In the genomic region with DNA sequence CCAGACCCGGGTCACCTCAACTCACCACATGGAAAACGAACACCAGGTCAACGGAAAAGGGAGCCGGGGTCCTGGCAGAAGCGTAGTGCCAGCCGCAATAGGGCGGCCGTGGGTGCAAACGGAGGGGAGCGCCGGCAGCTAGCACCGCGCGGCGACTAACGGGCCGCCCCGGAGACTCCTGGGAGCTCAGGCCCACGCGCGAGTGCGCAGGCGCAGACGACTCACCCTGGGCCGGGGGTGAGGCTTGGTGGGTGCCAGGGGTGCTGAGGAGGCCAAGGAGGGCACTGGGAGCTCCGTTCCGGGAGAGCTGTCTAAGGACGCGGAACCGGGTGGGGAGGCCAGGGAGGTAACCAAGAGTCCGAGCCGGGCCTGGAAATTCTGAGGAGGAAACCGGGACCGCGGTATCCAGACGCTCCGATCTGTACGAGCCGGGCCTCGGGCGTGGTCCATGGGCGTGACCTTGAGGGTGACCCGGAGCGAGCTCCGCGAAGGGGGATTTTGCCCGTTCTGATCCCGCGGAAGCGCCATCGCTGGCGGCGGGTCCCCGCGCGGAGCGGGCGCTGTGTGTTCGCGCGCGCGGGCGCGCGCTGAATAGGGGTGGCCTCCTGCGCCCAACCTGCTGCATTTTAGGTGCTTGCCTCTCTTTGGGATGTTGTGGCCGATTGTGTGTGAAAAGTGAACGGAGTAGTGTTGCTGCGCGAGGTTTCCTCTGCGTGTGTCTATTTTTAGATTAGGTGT, we compare ENCODE assay signal across 8 cellular contexts. TPM values are rescaled to one million over a fixed set of nuclear protein-coding genes. Genes with fewer than 3 reads are reported as not detected.
DNase-seq lines count a peak whose midpoint lies in the region; ATAC-seq and TF ChIP-seq lines count a peak whose summit lies in the region.

ZNF382 (plus strand) TSS at position 213 of the 738 bp plus-strand sequence. CDS start 4,602 bp downstream, outside the sequence.

- POLR2A ChIA-PET in WTC11 (lab: Charles Lee), result interaction anchor here (0.7 to 1.3 kb wide), 2 partner anchors 32 to 541 kb away, joined by 3 to 5 read pairs; partner anchors contain the start of gene ZNF529

- TF ChIP-seq CTCF in WTC11 (IDR thresholded peaks at IDR 0.05), result no peak
- TF ChIP-seq CTCF in cardiac fibroblast (IDR thresholded peaks at IDR 0.05; ENCODE audit: low read depth, low read length), result no peak

- no peaks in the 10 kb centered on the region for H3K9me3 Mint-ChIP-seq in WTC11

- DNase-seq in CMK (ENCODE audit: low read depth) (peak; percentile 78), Kasumi-1 (lab: John Stamatoyannopoulos, UW) (peak; percentile 62 to 70), WTC11 (ENCODE audit: low spot score) (peak; percentile 63), cardiac fibroblast (ENCODE audit: low read depth in 2 of 2) (peak; percentile 69 to 71), islet precursor cell (peak; percentile 85), NCI-H748 (lab: John Stamatoyannopoulos, UW; ENCODE audit: unreplicated experiment) (no peak)
- peak; percentile 76 to 77 for DNase-seq in stimulated activated CD4-positive, alpha-beta T cell treated with anti-CD3 and anti-CD28 coated beads, Interleukin-12 subunit alpha, Interleukin-12 subunit beta, amount 100 ng/mL, for 24 hours (ENCODE audit: low read depth in 2 of 2)

- CTCF ChIA-PET in WTC11 (lab: Charles Lee), result no interaction called here

- H3K27me3 Mint-ChIP-seq in WTC11 (ENCODE audit: low read depth), result peaks cover 34% of the 10 kb centered on the region

- H3K36me3 Mint-ChIP-seq in WTC11, result no peaks in the 10 kb centered on the region

- peak within 1 kb of the TSS; percentile 82 for H3K4me3 Mint-ChIP-seq in WTC11

- H3K4me3 ChIP-seq in cardiac fibroblast (replicated peaks in 1 of 2; ENCODE audit: low read depth in 2 of 2, low read length in 2 of 2), result peak within 1 kb of the TSS; percentile 83

- peaks cover 13% of the 10 kb centered on the region for H3K4me1 Mint-ChIP-seq in WTC11

- ATAC-seq in GM21447 (IDR thresholded peaks at IDR 0.05; ENCODE audit: unreplicated experiment), result peak; percentile 63
- ATAC-seq in WTC11, result peak; percentile 89

- H3K27ac Mint-ChIP-seq in WTC11, result no peak within 1 kb of the TSS

TF ChIP-seq in WTC11, 78 proteins besides CTCF, POLR2A, EP300 and RAD21 (continues in another document):
- no peak for TF ChIP-seq ZNF671 (CRISPR knock-in tag; IDR thresholded peaks at IDR 0.05)
- TF ChIP-seq, protein P1, sequence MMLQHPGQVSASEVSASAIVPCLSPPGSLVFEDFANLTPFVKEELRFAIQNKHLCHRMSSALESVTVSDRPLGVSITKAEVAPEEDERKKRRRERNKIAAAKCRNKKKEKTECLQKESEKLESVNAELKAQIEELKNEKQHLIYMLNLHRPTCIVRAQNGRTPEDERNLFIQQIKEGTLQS (CRISPR knock-in tag; conservative IDR thresholded peaks at IDR 0.05), result no peak
- TF ChIP-seq EMX1 (CRISPR knock-in tag; IDR thresholded peaks at IDR 0.05), result no peak
- TF ChIP-seq, protein P2, sequence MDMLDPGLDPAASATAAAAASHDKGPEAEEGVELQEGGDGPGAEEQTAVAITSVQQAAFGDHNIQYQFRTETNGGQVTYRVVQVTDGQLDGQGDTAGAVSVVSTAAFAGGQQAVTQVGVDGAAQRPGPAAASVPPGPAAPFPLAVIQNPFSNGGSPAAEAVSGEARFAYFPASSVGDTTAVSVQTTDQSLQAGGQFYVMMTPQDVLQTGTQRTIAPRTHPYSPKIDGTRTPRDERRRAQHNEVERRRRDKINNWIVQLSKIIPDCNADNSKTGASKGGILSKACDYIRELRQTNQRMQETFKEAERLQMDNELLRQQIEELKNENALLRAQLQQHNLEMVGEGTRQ (CRISPR knock-in tag; IDR thresholded peaks at IDR 0.05), result peak; percentile 24; the same call in 1 of the 2 replicates
- no peak for TF ChIP-seq PRRX2 (CRISPR knock-in tag; IDR thresholded peaks at IDR 0.05)
- no peak for TF ChIP-seq ELF4 (CRISPR knock-in tag; IDR thresholded peaks at IDR 0.05; ENCODE audit: low read depth)
- no peak for TF ChIP-seq FOXJ3 (CRISPR knock-in tag; IDR thresholded peaks at IDR 0.05; ENCODE audit: borderline replicate concordance)
- peak; percentile 67; the same call in 1 of the 2 replicates for TF ChIP-seq ESRRA (CRISPR knock-in tag; IDR thresholded peaks at IDR 0.05; ENCODE audit: borderline replicate concordance)
- TF ChIP-seq ZNF396 (CRISPR knock-in tag; IDR thresholded peaks at IDR 0.05; ENCODE audit: borderline replicate concordance), result no peak
- TF ChIP-seq, protein P3, sequence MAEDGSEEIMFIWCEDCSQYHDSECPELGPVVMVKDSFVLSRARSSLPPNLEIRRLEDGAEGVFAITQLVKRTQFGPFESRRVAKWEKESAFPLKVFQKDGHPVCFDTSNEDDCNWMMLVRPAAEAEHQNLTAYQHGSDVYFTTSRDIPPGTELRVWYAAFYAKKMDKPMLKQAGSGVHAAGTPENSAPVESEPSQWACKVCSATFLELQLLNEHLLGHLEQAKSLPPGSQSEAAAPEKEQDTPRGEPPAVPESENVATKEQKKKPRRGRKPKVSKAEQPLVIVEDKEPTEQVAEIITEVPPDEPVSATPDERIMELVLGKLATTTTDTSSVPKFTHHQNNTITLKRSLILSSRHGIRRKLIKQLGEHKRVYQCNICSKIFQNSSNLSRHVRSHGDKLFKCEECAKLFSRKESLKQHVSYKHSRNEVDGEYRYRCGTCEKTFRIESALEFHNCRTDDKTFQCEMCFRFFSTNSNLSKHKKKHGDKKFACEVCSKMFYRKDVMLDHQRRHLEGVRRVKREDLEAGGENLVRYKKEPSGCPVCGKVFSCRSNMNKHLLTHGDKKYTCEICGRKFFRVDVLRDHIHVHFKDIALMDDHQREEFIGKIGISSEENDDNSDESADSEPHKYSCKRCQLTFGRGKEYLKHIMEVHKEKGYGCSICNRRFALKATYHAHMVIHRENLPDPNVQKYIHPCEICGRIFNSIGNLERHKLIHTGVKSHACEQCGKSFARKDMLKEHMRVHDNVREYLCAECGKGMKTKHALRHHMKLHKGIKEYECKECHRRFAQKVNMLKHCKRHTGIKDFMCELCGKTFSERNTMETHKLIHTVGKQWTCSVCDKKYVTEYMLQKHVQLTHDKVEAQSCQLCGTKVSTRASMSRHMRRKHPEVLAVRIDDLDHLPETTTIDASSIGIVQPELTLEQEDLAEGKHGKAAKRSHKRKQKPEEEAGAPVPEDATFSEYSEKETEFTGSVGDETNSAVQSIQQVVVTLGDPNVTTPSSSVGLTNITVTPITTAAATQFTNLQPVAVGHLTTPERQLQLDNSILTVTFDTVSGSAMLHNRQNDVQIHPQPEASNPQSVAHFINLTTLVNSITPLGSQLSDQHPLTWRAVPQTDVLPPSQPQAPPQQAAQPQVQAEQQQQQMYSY (CRISPR knock-in tag; IDR thresholded peaks at IDR 0.05), result no peak
- TF ChIP-seq, protein P4, sequence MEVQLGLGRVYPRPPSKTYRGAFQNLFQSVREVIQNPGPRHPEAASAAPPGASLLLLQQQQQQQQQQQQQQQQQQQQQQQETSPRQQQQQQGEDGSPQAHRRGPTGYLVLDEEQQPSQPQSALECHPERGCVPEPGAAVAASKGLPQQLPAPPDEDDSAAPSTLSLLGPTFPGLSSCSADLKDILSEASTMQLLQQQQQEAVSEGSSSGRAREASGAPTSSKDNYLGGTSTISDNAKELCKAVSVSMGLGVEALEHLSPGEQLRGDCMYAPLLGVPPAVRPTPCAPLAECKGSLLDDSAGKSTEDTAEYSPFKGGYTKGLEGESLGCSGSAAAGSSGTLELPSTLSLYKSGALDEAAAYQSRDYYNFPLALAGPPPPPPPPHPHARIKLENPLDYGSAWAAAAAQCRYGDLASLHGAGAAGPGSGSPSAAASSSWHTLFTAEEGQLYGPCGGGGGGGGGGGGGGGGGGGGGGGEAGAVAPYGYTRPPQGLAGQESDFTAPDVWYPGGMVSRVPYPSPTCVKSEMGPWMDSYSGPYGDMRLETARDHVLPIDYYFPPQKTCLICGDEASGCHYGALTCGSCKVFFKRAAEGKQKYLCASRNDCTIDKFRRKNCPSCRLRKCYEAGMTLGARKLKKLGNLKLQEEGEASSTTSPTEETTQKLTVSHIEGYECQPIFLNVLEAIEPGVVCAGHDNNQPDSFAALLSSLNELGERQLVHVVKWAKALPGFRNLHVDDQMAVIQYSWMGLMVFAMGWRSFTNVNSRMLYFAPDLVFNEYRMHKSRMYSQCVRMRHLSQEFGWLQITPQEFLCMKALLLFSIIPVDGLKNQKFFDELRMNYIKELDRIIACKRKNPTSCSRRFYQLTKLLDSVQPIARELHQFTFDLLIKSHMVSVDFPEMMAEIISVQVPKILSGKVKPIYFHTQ (CRISPR knock-in tag; IDR thresholded peaks at IDR 0.05), result no peak
- TF ChIP-seq MLX (CRISPR knock-in tag; IDR thresholded peaks at IDR 0.05), result no peak
- no peak for TF ChIP-seq GABPB1 (CRISPR knock-in tag; IDR thresholded peaks at IDR 0.05)
- TF ChIP-seq ZNF281 (CRISPR knock-in tag; IDR thresholded peaks at IDR 0.05), result peak; percentile 6; the same call in 1 of the 2 replicates
- no peak for TF ChIP-seq RELA (CRISPR knock-in tag; IDR thresholded peaks at IDR 0.05; ENCODE audit: borderline replicate concordance)
- TF ChIP-seq ZNF416 (CRISPR knock-in tag; IDR thresholded peaks at IDR 0.05), result no peak

RNA-seq across cellular contexts. Expression of gene ZNF382, which starts in this region (rescaled TPM):
- 8.2 to 9.5 TPM (median 8.8 TPM) in 3 replicates for total RNA-seq in WTC11 (2021)
